ENCODE assay signal across 1 cellular context in genomic region chr15:85781099-85781498, GRCh38.
TF ChIP-seq lines count a peak whose summit lies in the region.

No MANE protein-coding gene starts in this region.

TF ChIP-seq in HepG2, 621 proteins besides CTCF, POLR2A, EP300 and RAD21 (continued from another document and continues in another):
- TF ChIP-seq ZBTB39 (CRISPR knock-in tag; IDR thresholded peaks at IDR 0.05) (no peak), ZNF597 (CRISPR knock-in tag; IDR thresholded peaks at IDR 0.05) (no peak), MYC (CRISPR knock-in tag; IDR thresholded peaks at IDR 0.05; ENCODE audit: borderline replicate concordance) (0 out of 2 replicates have a peak, but pooled peaks have one; percentile 8), ZNF615 (CRISPR knock-in tag; IDR thresholded peaks at IDR 0.05; ENCODE audit: borderline replicate concordance) (no peak), IKZF1 (IDR thresholded peaks at IDR 0.05) (no peak), ZBTB7A (CRISPR knock-in tag; IDR thresholded peaks at IDR 0.05) (no peak), KMT2A (CRISPR knock-in tag; IDR thresholded peaks at IDR 0.05) (peak; percentile 38; the same call in 1 of the 2 replicates), ZBTB10 (CRISPR knock-in tag; IDR thresholded peaks at IDR 0.05; ENCODE audit: borderline replicate concordance) (no peak), NR2F2 (IDR thresholded peaks at IDR 0.05; ENCODE audit: borderline replicate concordance, low read depth) (no peak), ZNF343 (CRISPR knock-in tag; IDR thresholded peaks at IDR 0.05) (no peak), ZNF367 (CRISPR knock-in tag; IDR thresholded peaks at IDR 0.05; ENCODE audit: borderline replicate concordance) (no peak), PHF21A (CRISPR knock-in tag; IDR thresholded peaks at IDR 0.05) (peak; percentile 51; the same call in 1 of the 2 replicates), NRL (CRISPR knock-in tag; IDR thresholded peaks at IDR 0.05; ENCODE audit: borderline replicate concordance) (no peak), POGK (CRISPR knock-in tag; conservative IDR thresholded peaks at IDR 0.05) (no peak), ZNF224 (CRISPR knock-in tag; IDR thresholded peaks at IDR 0.05) (no peak), NR0B2 (CRISPR knock-in tag; IDR thresholded peaks at IDR 0.05) (no peak), HDAC6 (IDR thresholded peaks at IDR 0.05; ENCODE audit: low read depth, low read length) (no peak), ZNF230 (CRISPR knock-in tag; IDR thresholded peaks at IDR 0.05) (no peak), GLMP (CRISPR knock-in tag; IDR thresholded peaks at IDR 0.05; ENCODE audit: borderline replicate concordance) (no peak), POLR2G (IDR thresholded peaks at IDR 0.05; ENCODE audit: low read depth, low read length) (no peak), KDM2A (CRISPR knock-in tag; IDR thresholded peaks at IDR 0.05; ENCODE audit: borderline replicate concordance, low read depth) (0 out of 2 replicates have a peak, but pooled peaks have one; percentile 21), JARID2 (CRISPR knock-in tag; IDR thresholded peaks at IDR 0.05; ENCODE audit: insufficient replicate concordance) (no peak), ATF7-NPFF (CRISPR knock-in tag; IDR thresholded peaks at IDR 0.05; ENCODE audit: low read depth) (no peak), MEF2D (CRISPR knock-in tag; IDR thresholded peaks at IDR 0.05) (peak; percentile 76), SMAD3 (CRISPR knock-in tag; IDR thresholded peaks at IDR 0.05) (no peak), HNRNPUL1 (IDR thresholded peaks at IDR 0.05; ENCODE audit: low read depth, low read length) (no peak), ZC3H13 (CRISPR knock-in tag; IDR thresholded peaks at IDR 0.05) (no peak), ZNF552 (CRISPR knock-in tag; IDR thresholded peaks at IDR 0.05; ENCODE audit: borderline replicate concordance) (no peak), FLYWCH1 (CRISPR knock-in tag; IDR thresholded peaks at IDR 0.05) (no peak), ZNF577 (CRISPR knock-in tag; IDR thresholded peaks at IDR 0.05; ENCODE audit: borderline replicate concordance, low read depth) (no peak), KDM5B (CRISPR knock-in tag; IDR thresholded peaks at IDR 0.05; ENCODE audit: borderline replicate concordance) (no peak), CREB3 (CRISPR knock-in tag; IDR thresholded peaks at IDR 0.05) (no peak), ZNF10 (CRISPR knock-in tag; IDR thresholded peaks at IDR 0.05; ENCODE audit: borderline replicate concordance, low read depth) (no peak), DDIT3 (CRISPR knock-in tag; IDR thresholded peaks at IDR 0.05) (no peak), SNRNP70 (IDR thresholded peaks at IDR 0.05; ENCODE audit: low read depth, low read length) (no peak), AGO1 (IDR thresholded peaks at IDR 0.05; ENCODE audit: low read depth, low read length, poor library complexity, severe bottlenecking) (no peak), MZF1 (CRISPR knock-in tag; IDR thresholded peaks at IDR 0.05; ENCODE audit: borderline replicate concordance) (no peak), ZZZ3 (CRISPR knock-in tag; IDR thresholded peaks at IDR 0.05; ENCODE audit: borderline replicate concordance) (no peak), SPEN (CRISPR knock-in tag; IDR thresholded peaks at IDR 0.05; ENCODE audit: low read depth) (peak; percentile 50; the same call in 1 of the 2 replicates), PATZ1 (CRISPR knock-in tag; IDR thresholded peaks at IDR 0.05) (peak; percentile 40; the same call in 1 of the 2 replicates), SIX1 (CRISPR knock-in tag; IDR thresholded peaks at IDR 0.05; ENCODE audit: borderline replicate concordance) (0 out of 2 replicates have a peak, but pooled peaks have one; percentile 31), HDAC1 (CRISPR knock-in tag; IDR thresholded peaks at IDR 0.05) (peak; percentile 70), RNF219 (CRISPR knock-in tag; IDR thresholded peaks at IDR 0.05) (no peak), ZNF710 (CRISPR knock-in tag; IDR thresholded peaks at IDR 0.05; ENCODE audit: borderline replicate concordance) (peak; percentile 79), MED1 (CRISPR knock-in tag; IDR thresholded peaks at IDR 0.05) (peak; percentile 66), CHD2 (IDR thresholded peaks at IDR 0.05; ENCODE audit: low read depth, low read length) (no peak), ZNF235 (CRISPR knock-in tag; IDR thresholded peaks at IDR 0.05; ENCODE audit: borderline replicate concordance) (no peak)
